ENCODE assay signal across 18 cellular contexts in genomic region chr10:124026337-124026939, GRCh38.
"Had no signal": no experiment of that assay in that cellular context is flagged by ENCODE, and none has a peak within 500 bp of the region (broad histone marks: within the 10 kb centered on the region; RNA-seq: fewer than 3 reads in every experiment).

No MANE protein-coding gene starts in this region.

- H3K4me3 ChIP-seq: ascending aorta, cardiac muscle cell, colonic mucosa, ovary, thoracic aorta had no signal

- H3K9me3 ChIP-seq: ascending aorta, colonic mucosa, ovary, thoracic aorta had no signal

- H3K27me3 ChIP-seq: ascending aorta, colonic mucosa, ovary had no signal

- H3K36me3 Mint-ChIP-seq: activated CD4-positive, alpha-beta memory T cell treated with anti-CD3 and anti-CD28 coated beads for 36 hours; activated naive CD8-positive, alpha-beta T cell treated with anti-CD3 and anti-CD28 coated beads, Interleukin-2, amount 10 ng/mL, durations not matched to agents 7 days and 5 days; immature natural killer cell; natural killer cell treated with Interleukin-12 subunit alpha and Interleukin-12 subunit beta and Interleukin-15 and Interleukin-18, amount 100 ng/mL, for 72 hours had no signal

- H3K27ac ChIP-seq: ascending aorta, cardiac muscle cell, colonic mucosa, ovary, thoracic aorta had no signal

- H3K27ac Mint-ChIP-seq: activated CD4-positive, alpha-beta memory T cell treated with anti-CD3 and anti-CD28 coated beads for 36 hours; activated naive CD8-positive, alpha-beta T cell treated with anti-CD3 and anti-CD28 coated beads, Interleukin-2, amount 10 ng/mL, durations not matched to agents 7 days and 5 days; immature natural killer cell; natural killer cell treated with Interleukin-12 subunit alpha and Interleukin-12 subunit beta and Interleukin-15 and Interleukin-18, amount 100 ng/mL, for 72 hours; stimulated activated naive CD8-positive, alpha-beta T cell treated with anti-CD3 and anti-CD28 coated beads, Interleukin-15, Interleukin-2, amounts not matched to agents 100 ng/mL and 50 ng/mL, for 24 hours had no signal

- ATAC-seq: activated T-cell treated with anti-CD3 and anti-CD28 coated beads, Interleukin-2, amount 50 U/mL, for 4 hours; natural killer cell treated with Interleukin-12 subunit alpha and Interleukin-12 subunit beta and Interleukin-15 and Interleukin-18, amount 100 ng/mL, for 72 hours had no signal

- H3K9me3 Mint-ChIP-seq: activated CD4-positive, alpha-beta memory T cell treated with anti-CD3 and anti-CD28 coated beads for 36 hours; activated naive CD8-positive, alpha-beta T cell treated with anti-CD3 and anti-CD28 coated beads, Interleukin-2, amount 10 ng/mL, durations not matched to agents 7 days and 5 days; activated T-cell treated with anti-CD3 and anti-CD28 coated beads, Interleukin-2, amount 50 U/mL, for 4 hours; immature natural killer cell; natural killer cell treated with Interleukin-12 subunit alpha and Interleukin-12 subunit beta and Interleukin-15 and Interleukin-18, amount 100 ng/mL, for 72 hours; stimulated activated naive CD8-positive, alpha-beta T cell treated with anti-CD3 and anti-CD28 coated beads, Interleukin-15, Interleukin-2, amounts not matched to agents 100 ng/mL and 50 ng/mL, for 24 hours had no signal

- H3K4me3 Mint-ChIP-seq: activated CD4-positive, alpha-beta memory T cell treated with anti-CD3 and anti-CD28 coated beads for 36 hours; activated naive CD8-positive, alpha-beta T cell treated with anti-CD3 and anti-CD28 coated beads, Interleukin-2, amount 10 ng/mL, durations not matched to agents 7 days and 5 days; activated T-cell treated with anti-CD3 and anti-CD28 coated beads, Interleukin-2, amount 50 U/mL, for 4 hours; immature natural killer cell; natural killer cell treated with Interleukin-12 subunit alpha and Interleukin-12 subunit beta and Interleukin-15 and Interleukin-18, amount 100 ng/mL, for 72 hours; stimulated activated naive CD8-positive, alpha-beta T cell treated with anti-CD3 and anti-CD28 coated beads, Interleukin-15, Interleukin-2, amounts not matched to agents 100 ng/mL and 50 ng/mL, for 24 hours had no signal

- H3K4me1 ChIP-seq: colonic mucosa had no signal

- H3K36me3 ChIP-seq: cardiac muscle cell, colonic mucosa, ovary, thoracic aorta had no signal

- DNase-seq: activated CD4-positive, alpha-beta memory T cell treated with anti-CD3 and anti-CD28 coated beads for 36 hours; activated gamma-delta T cell treated with Interleukin-2 at 50 U/mL for 16 hours; activated naive CD8-positive, alpha-beta T cell treated with anti-CD3 and anti-CD28 coated beads, Interleukin-2, amount 10 ng/mL, durations not matched to agents 7 days and 5 days; activated T-cell treated with anti-CD3 and anti-CD28 coated beads, Interleukin-2, amount 50 U/mL, for 4 hours; colonic mucosa; effector memory CD4-positive, alpha-beta T cell; hippocampal formation; immature natural killer cell; left cardiac atrium; ovary; stimulated activated CD4-positive, alpha-beta T cell treated with anti-CD3 and anti-CD28 coated beads, Interleukin-4, amount 100 ng/mL, for 1 hour; stimulated activated CD8-positive, alpha-beta memory T cell treated with anti-CD3 and anti-CD28 coated beads, Interleukin-4, amount 100 ng/mL, for 48 hours; T-helper 9 cell had no signal

- H3K4me1 Mint-ChIP-seq: immature natural killer cell had no signal
